Comparison of ENCODE assay signal across 18 cellular contexts in the genomic region with DNA sequence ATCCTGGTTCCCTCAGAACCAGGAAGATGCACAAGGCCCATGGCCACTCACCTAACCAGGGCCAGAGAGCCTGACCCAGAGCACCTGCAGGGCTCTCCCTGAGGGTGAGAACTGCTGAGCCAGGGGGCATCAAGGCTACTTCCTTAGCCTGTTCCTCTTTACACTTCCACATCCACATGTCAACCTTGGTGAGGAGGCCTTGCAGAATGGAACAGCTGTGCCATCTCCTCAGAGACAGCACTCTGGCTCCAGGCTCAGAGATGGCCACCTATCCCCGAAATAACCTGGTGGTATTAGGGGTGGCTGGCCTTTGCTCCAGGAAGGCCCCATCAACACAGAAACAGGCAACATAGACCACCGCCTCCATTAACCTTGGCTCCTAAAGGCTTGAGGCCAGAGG.
"Had no signal": no experiment of that assay in that cellular context is flagged by ENCODE, and none has a peak within 500 bp of the region (broad histone marks: within the 10 kb centered on the region; RNA-seq: fewer than 3 reads in every experiment).

No MANE protein-coding gene starts in this region.

- H3K36me3 ChIP-seq: gastrocnemius medialis, left ventricle myocardium inferior, stomach, upper lobe of left lung had no signal

- H3K4me3 ChIP-seq: coronary artery, gastrocnemius medialis, left ventricle myocardium inferior, lung, psoas muscle, stomach, upper lobe of left lung had no signal

- H3K27me3 ChIP-seq: gastrocnemius medialis, stomach, upper lobe of left lung had no signal

- DNase-seq: central memory CD4-positive, alpha-beta T cell; effector CD8-positive, alpha-beta T cell; gastrocnemius medialis; glutamatergic neuron; immature natural killer cell; left cardiac atrium; left ventricle myocardium inferior; mesenchymal stem cell; midbrain; naive B cell; psoas muscle; small intestine; stimulated activated CD4-positive, alpha-beta T cell treated with anti-CD3 and anti-CD28 coated beads, Interleukin-12 subunit alpha, Interleukin-12 subunit beta, amount 100 ng/mL, for 4 hours; stimulated activated naive CD4-positive, alpha-beta T cell; stomach; upper lobe of left lung had no signal

- H3K27ac ChIP-seq: gastrocnemius medialis, left ventricle myocardium inferior, psoas muscle, upper lobe of left lung had no signal

- H3K4me1 ChIP-seq: psoas muscle, upper lobe of left lung had no signal

- H3K9me3 ChIP-seq: gastrocnemius medialis, left ventricle myocardium inferior, psoas muscle, stomach, upper lobe of left lung had no signal
